8 cellular contexts compared by ENCODE assay signal in genomic region chr7:20064974-20065862, GRCh38.
DNase-seq lines count a peak whose midpoint lies in the region; ATAC-seq and TF ChIP-seq lines count a peak whose summit lies in the region.

No MANE protein-coding gene starts in this region.

- TF ChIP-seq POLR2A in lower leg skin (IDR thresholded peaks at IDR 0.05), result no peak

- intact Hi-C loops in lower leg skin (cut with DNase I; ENCODE audit: low total_unique reads), result no loop called here
- intact Hi-C loops in aorta (cut with DNase I), result no loop called here
- intact Hi-C loops in colonic mucosa (cut with DNase I), result no loop called here

- H3K4me3 ChIP-seq in SJSA1 (no peak overlapping the region), lower leg skin (ENCODE audit: low read depth, poor library complexity, severe bottlenecking) (no peak overlapping the region), aorta (ENCODE audit: low read length in 2 of 2) (no peak overlapping the region), colonic mucosa (no peak overlapping the region)

- TF ChIP-seq CTCF in lower leg skin (IDR thresholded peaks at IDR 0.05) (no peak), colonic mucosa (IDR thresholded peaks at IDR 0.05) (no peak)

- ATAC-seq in HG02938 (IDR thresholded peaks at IDR 0.05; ENCODE audit: unreplicated experiment) (peak; percentile 99), aorta (ENCODE audit: low FRiP score) (no peak)

- H3K27ac ChIP-seq in SJSA1, result peak overlapping the region; percentile 70
- H3K27ac ChIP-seq in aorta (ENCODE audit: low read depth in 1 of 2, low read length in 2 of 2), result no peak overlapping the region
- H3K27ac ChIP-seq in colonic mucosa, result no peak overlapping the region

- 64 to 65% methylated on average over 7 of the region's 7 CpGs for WGBS in lower leg skin, 2 donors
- WGBS in aorta, 2 donors, result 61 to 64% methylated on average over 7 of the region's 7 CpGs

- H3K9me3 ChIP-seq in SJSA1 (replicated peaks) (no peaks in the 10 kb centered on the region; the same call in 1 of the 2 replicates), aorta (ENCODE audit: control insufficient read depth, low read length) (peaks cover 2% of the 10 kb centered on the region), colonic mucosa (no peaks in the 10 kb centered on the region)

- H3K27me3 ChIP-seq in SJSA1 (replicated peaks), result no peaks in the 10 kb centered on the region
- no peaks in the 10 kb centered on the region for H3K27me3 ChIP-seq in aorta (ENCODE audit: control insufficient read depth in 1 of 2, insufficient read depth in 2 of 2, low read length in 1 of 2)
- H3K27me3 ChIP-seq in colonic mucosa, result no peaks in the 10 kb centered on the region

- H3K4me1 ChIP-seq in SJSA1 (replicated peaks) (peaks cover 22% of the 10 kb centered on the region), aorta (ENCODE audit: control insufficient read depth in 1 of 2, insufficient read depth in 2 of 2, low read length in 2 of 2) (no peaks in the 10 kb centered on the region), colonic mucosa (no peaks in the 10 kb centered on the region)

- peak; percentile 5 for DNase-seq in stimulated activated CD4-positive, alpha-beta T cell treated with anti-CD3 and anti-CD28 coated beads, Interleukin-15, amount 100 ng/mL, for 24 hours
- DNase-seq in stimulated activated CD4-positive, alpha-beta T cell treated with anti-CD3 and anti-CD28 coated beads, Interleukin-4, amount 100 ng/mL, for 4 hours, result no peak
- DNase-seq in SJSA1 (ENCODE audit: low read depth in 1 of 2, low spot score in 2 of 2), result peak; percentile 73 to 74
- peak; percentile 85 for DNase-seq in kidney glomerular epithelial cell (lab: John Stamatoyannopoulos, UW)
- no peak for DNase-seq in lower leg skin (ENCODE audit: low spot score in 2 of 2)
- no peak for DNase-seq in aorta
- no peak for DNase-seq in colonic mucosa

- H3K9ac ChIP-seq in colonic mucosa (ENCODE audit: low read depth in 2 of 2, low read length in 2 of 2), result no peak overlapping the region

- H3K36me3 ChIP-seq in SJSA1 (no peaks in the 10 kb centered on the region), aorta (ENCODE audit: control insufficient read depth in 1 of 2, insufficient read depth in 2 of 2, low read length in 1 of 2) (no peaks in the 10 kb centered on the region), colonic mucosa (no peaks in the 10 kb centered on the region)

Comparison
In these comparisons a context has a peak if more than half of its experiments do, and no peak if none do; other contexts are left out.
1. DNase-seq: peak in stimulated activated CD4-positive, alpha-beta T cell treated with anti-CD3 and anti-CD28 coated beads, Interleukin-15, amount 100 ng/mL, for 24 hours (single experiment), SJSA1 (2 of 2) and kidney glomerular epithelial cell (single experiment); none in stimulated activated CD4-positive, alpha-beta T cell treated with anti-CD3 and anti-CD28 coated beads, Interleukin-4, amount 100 ng/mL, for 4 hours (0 of 2), lower leg skin (0 of 2), aorta (0 of 2) and colonic mucosa (single experiment).